Comparison of ENCODE assay signal across 11 cellular contexts in genomic region chr12:95182868-95183415, GRCh38. TPM values are rescaled to one million over a fixed set of nuclear protein-coding genes. Genes with fewer than 3 reads are reported as not detected.
DNase-seq lines count a peak whose midpoint lies in the region; ATAC-seq, FAIRE-seq and TF ChIP-seq lines count a peak whose summit lies in the region.
"Had no signal": no experiment of that assay in that cellular context is flagged by ENCODE, and none has a peak within 500 bp of the region (broad histone marks: within the 10 kb centered on the region; RNA-seq: fewer than 3 reads in every experiment).

No MANE protein-coding gene starts in this region.

- TF ChIP-seq EP300 in A549 (IDR thresholded peaks at IDR 0.05), result no peak

- no peaks in the 10 kb centered on the region for H3K9me3 ChIP-seq in A549

- 42% methylated on average over 5 of the region's 5 CpGs for WGBS in A549 (ENCODE audit: missing lambda C conversion rate)

- ATAC-seq in A549 (peak; percentile 59), GM19023 (IDR thresholded peaks at IDR 0.05; ENCODE audit: unreplicated experiment) (peak; percentile 66)

- no peak for FAIRE-seq in A549 (lab: Jason Lieb, UNC)
- FAIRE-seq: endometrium had no signal

- H3K4me1 ChIP-seq in A549, result peaks cover 77% of the 10 kb centered on the region

- no peak for TF ChIP-seq POLR2A in A549 (IDR thresholded peaks at IDR 0.05; ENCODE audit: low read length)

- TF ChIP-seq CTCF in A549 (IDR thresholded peaks at IDR 0.05) (no peak), RWPE1 (conservative IDR thresholded peaks at IDR 0.05; ENCODE audit: low read depth) (no peak), fibroblast of pulmonary artery (IDR thresholded peaks at IDR 0.05; ENCODE audit: low read length, missing control alignments) (no peak), coronary artery (IDR thresholded peaks at IDR 0.05) (no peak)

- H3K4me3 ChIP-seq in A549 (no peak overlapping the region), fibroblast of pulmonary artery (replicated peaks; ENCODE audit: low read depth, low read length) (no peak overlapping the region), coronary artery (no peak overlapping the region)

- CTCF ChIA-PET in A549 (lab: Yijun Ruan, JAX) (interaction anchor here (0.8 to 0.9 kb wide), 4 partner anchors 9 to 65 kb away, joined by 3 to 4 read pairs (median 3); partner anchors contain the start of gene FGD6), RWPE1 (lab: Yijun Ruan, JAX) (no interaction called here)

- DNase-seq in A549 (ENCODE audit: low read depth in 1 of 2, low spot score in 1 of 2), result peak in 1 of 2 experiments; percentile 79
- peak; percentile 29 for DNase-seq in RWPE1 (ENCODE audit: low spot score)
- DNase-seq in fibroblast of pulmonary artery (ENCODE audit: low read depth), result peak; percentile 71
- DNase-seq in coronary artery (ENCODE audit: low spot score), result no peak
- no peak for DNase-seq in NCI-H1436 treated with DMSO at 0.1 percent for 48 hours (lab: John Stamatoyannopoulos, UW)
- no peak for DNase-seq in amygdala (lab: John Stamatoyannopoulos, UW)
- DNase-seq in NCI-H1417 (lab: John Stamatoyannopoulos, UW), result no peak
- DNase-seq: NCI-H1694, WERI-Rb-1 had no signal

- H3K27ac ChIP-seq in A549, result peak overlapping the region; percentile 73 to 90
- peak overlapping the region; percentile 59 for H3K27ac ChIP-seq in RWPE1
- no peak overlapping the region for H3K27ac ChIP-seq in coronary artery
- H3K27ac ChIP-seq: WERI-Rb-1 had no signal

- POLR2A ChIA-PET in A549 (lab: Yijun Ruan, JAX) (no interaction called here), RWPE1 (lab: Yijun Ruan, JAX; ENCODE audit: low non-redundant PET) (no interaction called here)

- H3K4me2 ChIP-seq in A549, result peak overlapping the region; percentile 40

- TF ChIP-seq RAD21 in A549 (conservative IDR thresholded peaks at IDR 0.05 in 1 of 2, IDR thresholded peaks at IDR 0.05 in 1 of 2), result no peak

TF ChIP-seq in A549, 52 proteins besides CTCF, POLR2A, EP300 and RAD21:
- TF ChIP-seq HOXB13 (CRISPR knock-in tag; IDR thresholded peaks at IDR 0.05; ENCODE audit: low read depth), result no peak
- TF ChIP-seq, protein P1, sequence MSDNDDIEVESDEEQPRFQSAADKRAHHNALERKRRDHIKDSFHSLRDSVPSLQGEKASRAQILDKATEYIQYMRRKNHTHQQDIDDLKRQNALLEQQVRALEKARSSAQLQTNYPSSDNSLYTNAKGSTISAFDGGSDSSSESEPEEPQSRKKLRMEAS (IDR thresholded peaks at IDR 0.05), result peak; percentile 39
- TF ChIP-seq ELK1 (IDR thresholded peaks at IDR 0.05; ENCODE audit: low read depth, low read length), result no peak
- no peak for TF ChIP-seq HOXA7 (CRISPR knock-in tag; IDR thresholded peaks at IDR 0.05)
- no peak for TF ChIP-seq CHD2 (IDR thresholded peaks at IDR 0.05; ENCODE audit: low read length, partially characterized antibody)
- no peak for TF ChIP-seq GATA3 (IDR thresholded peaks at IDR 0.05; ENCODE audit: borderline replicate concordance)
- peak; percentile 30; the same call in 1 of the 2 replicates for TF ChIP-seq NFE2L2 (conservative IDR thresholded peaks at IDR 0.05; ENCODE audit: low read length)
- TF ChIP-seq MAFK (IDR thresholded peaks at IDR 0.05; ENCODE audit: partially characterized antibody), result peak; percentile 92
- TF ChIP-seq RFX5 (IDR thresholded peaks at IDR 0.05), result no peak
- no peak for TF ChIP-seq CHD4 (IDR thresholded peaks at IDR 0.05; ENCODE audit: borderline replicate concordance)
- no peak for TF ChIP-seq CBX8 (IDR thresholded peaks at IDR 0.05)
- TF ChIP-seq KDM1A (IDR thresholded peaks at IDR 0.05; ENCODE audit: low read depth), result no peak
- no peak for TF ChIP-seq NPAS2 (CRISPR knock-in tag; IDR thresholded peaks at IDR 0.05; ENCODE audit: borderline replicate concordance)
- TF ChIP-seq E2F6 (IDR thresholded peaks at IDR 0.05; ENCODE audit: borderline replicate concordance, low read depth), result no peak
- TF ChIP-seq HEYL (CRISPR knock-in tag; IDR thresholded peaks at IDR 0.05), result no peak
- no peak for TF ChIP-seq NR3C1 (IDR thresholded peaks at IDR 0.05)
- TF ChIP-seq, protein P2, sequence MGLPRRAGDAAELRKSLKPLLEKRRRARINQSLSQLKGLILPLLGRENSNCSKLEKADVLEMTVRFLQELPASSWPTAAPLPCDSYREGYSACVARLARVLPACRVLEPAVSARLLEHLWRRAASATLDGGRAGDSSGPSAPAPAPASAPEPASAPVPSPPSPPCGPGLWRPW (IDR thresholded peaks at IDR 0.05), result no peak
- TF ChIP-seq TP53 (CRISPR knock-in tag; IDR thresholded peaks at IDR 0.05), result no peak
- TF ChIP-seq FOSL2 (IDR thresholded peaks at IDR 0.05), result no peak
- peak; percentile 57 for TF ChIP-seq FOSL2 (CRISPR knock-in tag; IDR thresholded peaks at IDR 0.05)
- TF ChIP-seq EHMT2 (IDR thresholded peaks at IDR 0.05; ENCODE audit: low read depth), result no peak
- no peak for TF ChIP-seq MAZ (IDR thresholded peaks at IDR 0.05; ENCODE audit: borderline replicate concordance, low read depth, low read length)
- TF ChIP-seq MYC (IDR thresholded peaks at IDR 0.05; ENCODE audit: borderline replicate concordance, low read length), result no peak

RNA-seq across cellular contexts. Expression of gene FGD6, which starts 34.3 kb away (rescaled TPM):
- polyA plus RNA-seq in A549 (2011; rRNA removed) (42.0 and 48.0 TPM in 2 replicates), A549 (2017; fragmentation: RNase III; extraction: RNeasy Plus Mini Kit Qiagen cat#74134 plus additional on column Dnase treatment) (15.5 to 17.6 TPM (median 16.5 TPM) in 3 replicates)
- 6.0 and 6.7 TPM in 2 replicates for polyA plus RNA-seq in A549 (2012; cell fraction: cytosol; rRNA removed)
- 10.5 and 17.1 TPM in 2 replicates for polyA plus RNA-seq in A549 (2012; cell fraction: nucleus; rRNA removed)
- polyA minus RNA-seq in A549 (2011; rRNA and poly(A)+ RNA removed), result 54.8 and 54.9 TPM in 2 replicates

RNA-seq across cellular contexts. Expression of gene VEZT, which starts 34.7 kb away (rescaled TPM):
- polyA plus RNA-seq in A549 (2011; rRNA removed), result 256 and 259 TPM in 2 replicates
- 45.9 and 52.6 TPM in 2 replicates for polyA plus RNA-seq in A549 (2012; cell fraction: cytosol; rRNA removed)
- polyA plus RNA-seq in A549 (2012; cell fraction: nucleus; rRNA removed), result 20.8 and 28.1 TPM in 2 replicates
- 87.1 to 92.3 TPM (median 89.6 TPM) in 3 replicates for polyA plus RNA-seq in A549 (2017; fragmentation: RNase III; extraction: RNeasy Plus Mini Kit Qiagen cat#74134 plus additional on column Dnase treatment)
- polyA minus RNA-seq in A549 (2011; rRNA and poly(A)+ RNA removed), result 184 and 235 TPM in 2 replicates

Comparison
In these comparisons a context has a peak if more than half of its experiments do, and no peak if none do; other contexts are left out.
1. DNase-seq: peak in RWPE1 (single experiment) and fibroblast of pulmonary artery (single experiment); none in coronary artery (single experiment), NCI-H1436 treated with DMSO at 0.1 percent for 48 hours (single experiment), amygdala (0 of 56) and NCI-H1417 (0 of 3).
2. H3K27ac ChIP-seq: peak in A549 (2 of 2) and RWPE1 (single experiment); none in coronary artery (0 of 2).